In genomic region chr13:42378383-42378780, GRCh38 we compare ENCODE assay signal across 11 cellular contexts.
DNase-seq lines count a peak whose midpoint lies in the region; ATAC-seq and TF ChIP-seq lines count a peak whose summit lies in the region.
"Had no signal": no experiment of that assay in that cellular context is flagged by ENCODE, and none has a peak within 500 bp of the region (broad histone marks: within the 10 kb centered on the region; RNA-seq: fewer than 3 reads in every experiment).

No MANE protein-coding gene starts in this region.

- no peaks in the 10 kb centered on the region for H3K9me3 Mint-ChIP-seq in central memory CD8-positive, alpha-beta T cell

- peak; percentile 25 for ATAC-seq in GM18498 (IDR thresholded peaks at IDR 0.05; ENCODE audit: unreplicated experiment)
- peak; percentile 33 for ATAC-seq in GM21447 (IDR thresholded peaks at IDR 0.05; ENCODE audit: unreplicated experiment)
- peak; percentile 29 for ATAC-seq in HG03442 (IDR thresholded peaks at IDR 0.05; ENCODE audit: unreplicated experiment)
- ATAC-seq in central memory CD8-positive, alpha-beta T cell (replicated peaks; ENCODE audit: extremely low read depth, poor library complexity, severe bottlenecking) = no peak
- ATAC-seq: foreskin keratinocyte had no signal

- H3K4me1 Mint-ChIP-seq in central memory CD8-positive, alpha-beta T cell = peaks cover 28% of the 10 kb centered on the region

- peak overlapping the region; percentile 10 for H3K27ac Mint-ChIP-seq in central memory CD8-positive, alpha-beta T cell (ENCODE audit: low read depth)

- no peak overlapping the region for H3K4me3 Mint-ChIP-seq in central memory CD8-positive, alpha-beta T cell

- no peak for TF ChIP-seq CTCF in foreskin fibroblast (IDR thresholded peaks at IDR 0.05; ENCODE audit: low read depth, low read length)
- TF ChIP-seq CTCF in GM10266 (IDR thresholded peaks at IDR 0.05; ENCODE audit: control insufficient read depth, insufficient read depth, low read depth, missing control alignments) = no peak

- no peak overlapping the region for H3K4me3 ChIP-seq in foreskin fibroblast (ENCODE audit: low read depth in 1 of 2, low read length in 2 of 2)

- DNase-seq in central memory CD8-positive, alpha-beta T cell (ENCODE audit: low spot score in 2 of 2) = no peak
- no peak for DNase-seq in DMS153 treated with DMSO at 0.1 percent for 48 hours (lab: John Stamatoyannopoulos, UW; ENCODE audit: unreplicated experiment)
- DNase-seq in foreskin fibroblast = no peak
- DNase-seq in NK-92 treated with Interleukin-12 subunit alpha and Interleukin-12 subunit beta, amount 100 ng/mL, for 24 hours (lab: John Stamatoyannopoulos, UW) = no peak
- no peak for DNase-seq in GM10266 (ENCODE audit: extremely low spot score)
- DNase-seq: DMS153, foreskin keratinocyte, SHP77 treated with DMSO at 0.1 percent for 48 hours had no signal

- no peaks in the 10 kb centered on the region for H3K27me3 Mint-ChIP-seq in central memory CD8-positive, alpha-beta T cell

- peaks cover 9% of the 10 kb centered on the region for H3K36me3 Mint-ChIP-seq in central memory CD8-positive, alpha-beta T cell (ENCODE audit: insufficient read depth)
